ENCODE assay signal across 12 cellular contexts in genomic region chr17:19672009-19672837, GRCh38. TPM values are rescaled to one million over a fixed set of nuclear protein-coding genes. Genes with fewer than 3 reads are reported as not detected.
DNase-seq lines count a peak whose midpoint lies in the region; ATAC-seq lines count a peak whose summit lies in the region.
"Had no signal": no experiment of that assay in that cellular context is flagged by ENCODE, and none has a peak within 500 bp of the region (broad histone marks: within the 10 kb centered on the region; RNA-seq: fewer than 3 reads in every experiment).

No MANE protein-coding gene starts in this region.

- H2BK12ac ChIP-seq in mesenchymal stem cell (ENCODE audit: low read length in 2 of 2) = no peak overlapping the region

- H3K27me3 ChIP-seq in mesenchymal stem cell (ENCODE audit: control insufficient read depth in 1 of 2, insufficient read depth in 1 of 2, low read length in 2 of 2) (no peaks in the 10 kb centered on the region), aorta (ENCODE audit: control insufficient read depth in 1 of 2, insufficient read depth in 2 of 2, low read length in 1 of 2) (no peaks in the 10 kb centered on the region)
- H3K27me3 ChIP-seq: SJCRH30 had no signal

- intact Hi-C loops in Right ventricle myocardium inferior (cut with DNase I) (loop anchor here (5.0 kb wide), 1 partner anchor 55 kb away; no protein-coding TSS in a partner anchor), cardiac septum (cut with DNase I) (no loop called here), aorta (cut with DNase I) (no loop called here)

- 88% methylated on average over 9 of the region's 9 CpGs for WGBS in mesenchymal stem cell
- 66 to 75% methylated on average over 9 of the region's 9 CpGs for WGBS in aorta, 2 donors

- no peak overlapping the region for H2AK5ac ChIP-seq in mesenchymal stem cell (ENCODE audit: low read length, severe bottlenecking)

- peaks cover 1% of the 10 kb centered on the region for H3K79me1 ChIP-seq in mesenchymal stem cell (replicated peaks; ENCODE audit: low read length, poor library complexity, severe bottlenecking)

- H3K14ac ChIP-seq in mesenchymal stem cell (ENCODE audit: low read length in 2 of 2) = no peak overlapping the region

- no peak overlapping the region for H2AFZ ChIP-seq in mesenchymal stem cell (ENCODE audit: low read depth, low read length)

- H4K8ac ChIP-seq in mesenchymal stem cell (ENCODE audit: low read length) = no peak overlapping the region

- no peak overlapping the region for H3K4me3 ChIP-seq in mesenchymal stem cell (ENCODE audit: insufficient read depth in 1 of 2, low read depth in 1 of 2, low read length in 2 of 2)
- no peak overlapping the region for H3K4me3 ChIP-seq in aorta (ENCODE audit: low read length in 2 of 2)
- H3K4me3 ChIP-seq: SJCRH30 had no signal

- H3K4ac ChIP-seq in mesenchymal stem cell (ENCODE audit: low read depth in 1 of 2, low read length in 2 of 2) = no peak overlapping the region

- H3K18ac ChIP-seq in mesenchymal stem cell (ENCODE audit: low read depth in 1 of 2, low read length in 2 of 2) = no peak overlapping the region

- H3K27ac ChIP-seq in epithelial cell of prostate (peak overlapping the region; percentile 14), mesenchymal stem cell (ENCODE audit: low read length, poor library complexity, severe bottlenecking) (no peak overlapping the region), aorta (ENCODE audit: low read depth in 1 of 2, low read length in 2 of 2) (peak overlapping the region in 1 of 2 donors; percentile 19)
- H3K27ac ChIP-seq: C4-2B, HL-60, SJCRH30 had no signal

- H2BK15ac ChIP-seq in mesenchymal stem cell (ENCODE audit: low read depth, poor library complexity, severe bottlenecking) = no peak overlapping the region

- H3K9me3 ChIP-seq in mesenchymal stem cell (ENCODE audit: control insufficient read depth, low read length) (no peaks in the 10 kb centered on the region), aorta (ENCODE audit: control insufficient read depth, low read length) (no peaks in the 10 kb centered on the region)

- H4K91ac ChIP-seq in mesenchymal stem cell (ENCODE audit: low read length) = no peak overlapping the region

- H2BK5ac ChIP-seq in mesenchymal stem cell (ENCODE audit: low read depth, low read length, poor library complexity, severe bottlenecking) = no peak overlapping the region

- ATAC-seq in Right ventricle myocardium inferior = peak; percentile 95
- ATAC-seq in aorta (ENCODE audit: low FRiP score) = peak; percentile 15
- no peak for ATAC-seq in HG02885 (IDR thresholded peaks at IDR 0.05; ENCODE audit: poor library complexity, unreplicated experiment)
- no peak for ATAC-seq in HG02623 (IDR thresholded peaks at IDR 0.05; ENCODE audit: unreplicated experiment)
- ATAC-seq: activated naive CD4-positive, alpha-beta T cell treated with anti-CD3 and anti-CD28 coated beads, Interleukin-2, amount 50 U/mL, for 72 hours had no signal

- DNase-seq in Right ventricle myocardium inferior (ENCODE audit: missing footprints) = no peak
- DNase-seq in cardiac septum (ENCODE audit: low spot score) = no peak
- no peak for DNase-seq in epithelial cell of prostate (ENCODE audit: low read depth, low spot score)
- no peak for DNase-seq in mesenchymal stem cell
- DNase-seq in aorta = no peak
- no peak for DNase-seq in SW 1271 (lab: John Stamatoyannopoulos, UW)

- H3K36me3 ChIP-seq in mesenchymal stem cell (ENCODE audit: control insufficient read depth in 1 of 2, insufficient read depth in 2 of 2, low read depth in 1 of 2, low read length in 2 of 2) (peaks cover 13 to 23% of the 10 kb centered on the region in 2 experiments), aorta (ENCODE audit: control insufficient read depth in 1 of 2, insufficient read depth in 2 of 2, low read length in 1 of 2) (peaks cover 0 to 6% of the 10 kb centered on the region in 2 donors)

- H2BK120ac ChIP-seq in mesenchymal stem cell (ENCODE audit: low read depth, low read length) = no peak overlapping the region

- no peak overlapping the region for H3K4me2 ChIP-seq in mesenchymal stem cell (ENCODE audit: low read length, poor library complexity, severe bottlenecking)

- H3K23ac ChIP-seq in mesenchymal stem cell (ENCODE audit: low read length in 2 of 2) = no peak overlapping the region

- H3K9ac ChIP-seq in mesenchymal stem cell (ENCODE audit: low read length) = peak overlapping the region; percentile 21

- no peaks in the 10 kb centered on the region for H3K4me1 ChIP-seq in mesenchymal stem cell (ENCODE audit: control insufficient read depth, insufficient read depth, low read depth, low read length)
- H3K4me1 ChIP-seq in aorta (ENCODE audit: control insufficient read depth in 1 of 2, insufficient read depth in 2 of 2, low read length in 2 of 2) = no peaks in the 10 kb centered on the region
- H3K4me1 ChIP-seq: SJCRH30 had no signal

RNA-seq across cellular contexts. Expression of gene ALDH3A2, which starts 23.7 kb away (rescaled TPM):
- 64.4 TPM for total RNA-seq in Right ventricle myocardium inferior
- 107 TPM for total RNA-seq in cardiac septum
- polyA plus RNA-seq in mesenchymal stem cell (2013, experiment 1 of 2) = 11.0 TPM
- polyA plus RNA-seq in mesenchymal stem cell (2013, experiment 2 of 2) = 11.1 TPM
- total RNA-seq in aorta = 10 to 100 TPM; 55.7 to 78.6 TPM
- polyA plus RNA-seq in aorta = 100 to 1,000 TPM in 1 of 2 donors, 10 to 100 TPM in 1; 49.0 to 122 TPM

RNA-seq across cellular contexts. Expression of gene SLC47A2, which starts 44.2 kb away (rescaled TPM):
- total RNA-seq in Right ventricle myocardium inferior (not detected), cardiac septum (not detected), aorta (not detected)
- not detected for polyA plus RNA-seq in mesenchymal stem cell (2013, experiment 1 of 2)
- not detected for polyA plus RNA-seq in mesenchymal stem cell (2013, experiment 2 of 2)
- under 1 TPM in 1 of 2 donors, not detected in 1; 0.10 TPM for polyA plus RNA-seq in aorta
- total RNA-seq: activated naive CD4-positive, alpha-beta T cell treated with anti-CD3 and anti-CD28 coated beads, Interleukin-2, amount 50 U/mL, for 72 hours; SJCRH30 had no signal

Comparison
In these comparisons a context has a peak if more than half of its experiments do, and no peak if none do; other contexts are left out.
1. ATAC-seq: peak in Right ventricle myocardium inferior (single experiment) and aorta (single experiment); none in HG02885 (single experiment) and HG02623 (single experiment).